ENCODE assay signal across 29 cellular contexts in the genomic region with DNA sequence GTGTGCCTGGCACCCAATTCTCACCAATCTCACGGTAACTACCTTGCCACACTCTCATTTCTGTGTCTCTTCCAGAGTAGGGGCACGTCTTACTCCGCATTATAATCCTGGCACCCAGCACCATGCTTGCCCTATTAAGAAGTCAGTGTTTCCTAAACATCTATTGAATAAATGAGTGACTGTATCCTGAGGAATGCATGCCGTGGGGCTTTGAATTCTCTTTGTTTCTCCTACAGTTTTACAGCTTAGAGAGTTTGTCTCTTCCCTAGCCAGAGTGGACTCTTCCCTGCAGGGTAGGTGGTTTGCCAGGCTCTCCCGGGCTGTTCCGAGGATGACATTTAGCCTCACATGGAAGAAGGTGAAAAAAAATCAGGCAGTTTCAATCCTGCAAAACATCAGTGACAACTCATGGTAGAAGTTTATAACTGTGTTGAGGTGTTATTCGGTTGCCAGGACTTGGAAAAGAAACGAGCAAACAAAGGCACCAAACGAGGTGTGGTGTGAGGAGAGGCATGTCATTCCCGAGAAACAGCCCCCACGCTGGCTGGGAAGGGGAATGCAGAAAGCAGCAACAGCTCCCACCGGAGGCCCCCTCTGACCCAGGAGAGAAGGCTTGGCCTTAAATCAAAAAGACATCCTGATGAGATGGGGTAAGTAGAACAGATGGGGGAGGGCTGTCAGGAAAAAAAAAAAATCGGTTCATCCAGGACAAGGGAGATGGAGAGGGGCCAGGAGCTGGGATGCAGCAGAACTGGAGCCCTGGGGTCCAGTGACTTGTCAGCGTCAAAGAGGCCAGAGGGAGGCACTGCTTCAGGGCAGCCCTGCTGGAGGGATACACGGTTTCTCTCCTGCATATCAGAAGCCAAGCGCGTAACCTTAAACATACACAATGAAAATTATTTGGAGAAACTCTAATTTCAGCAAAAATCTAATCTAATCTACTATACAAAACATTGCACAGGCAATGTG.
DNase-seq lines count a peak whose midpoint lies in the region; ATAC-seq, FAIRE-seq and TF ChIP-seq lines count a peak whose summit lies in the region.
"Had no signal": no experiment of that assay in that cellular context is flagged by ENCODE, and none has a peak within 500 bp of the region (broad histone marks: within the 10 kb centered on the region; RNA-seq: fewer than 3 reads in every experiment).

No MANE protein-coding gene starts in this region.

- FAIRE-seq in H54 (lab: Jason Lieb, UNC), result no peak
- FAIRE-seq: A204.1, kidney had no signal

- no peak for TF ChIP-seq CTCF in left ventricle myocardium inferior (IDR thresholded peaks at IDR 0.05; ENCODE audit: borderline replicate concordance)
- TF ChIP-seq CTCF in fibroblast of villous mesenchyme (IDR thresholded peaks at IDR 0.05; ENCODE audit: insufficient read depth, low read depth, low read length), result no peak
- TF ChIP-seq CTCF in nephron (IDR thresholded peaks at IDR 0.05; ENCODE audit: unreplicated experiment in 3 of 3), result no peak

- H3K4me1 Mint-ChIP-seq in nephron, result peaks cover 17% of the 10 kb centered on the region
- H3K4me1 Mint-ChIP-seq: activated CD4-positive, alpha-beta memory T cell treated with anti-CD3 and anti-CD28 coated beads, Interleukin-2, amount 10 ng/mL, durations not matched to agents 7 days and 5 days; activated naive CD4-positive, alpha-beta T cell treated with anti-CD3 and anti-CD28 coated beads, Interleukin-2, amount 50 U/mL, for 24 hours; stimulated activated naive B cell treated with anti-CD40 and anti-IgM and Interleukin-4, amounts not matched to agents 10 μg/mL and 1 μg/mL and 100 μg/mL, for 72 hours had no signal

- intact Hi-C loops in left ventricle myocardium superior (cut with micrococcal nuclease), result no loop called here
- intact Hi-C loops in left ventricle myocardium inferior (cut with micrococcal nuclease), result no loop called here

- H3K27ac Mint-ChIP-seq in nephron, result peak overlapping the region in 2 of 3 experiments; percentile 33 to 87
- H3K27ac Mint-ChIP-seq: activated CD4-positive, alpha-beta memory T cell treated with anti-CD3 and anti-CD28 coated beads, Interleukin-2, amount 10 ng/mL, durations not matched to agents 7 days and 5 days; activated naive CD4-positive, alpha-beta T cell treated with anti-CD3 and anti-CD28 coated beads, Interleukin-2, amount 50 U/mL, for 24 hours; activated T-helper 2 cell treated with anti-CD3 and anti-CD28 coated beads, Interferon-gamma antibody, Interleukin-2, Interleukin-4, amounts not matched to agents 10 μg/mL and 5 μg/mL and 100 μg/mL, durations not matched to agents 14 hours and 24 hours and 36 hours; CD4-positive, alpha-beta T cell; effector memory CD8-positive, alpha-beta T cell; stimulated activated naive B cell treated with anti-CD40 and anti-IgM and Interleukin-4, amounts not matched to agents 10 μg/mL and 1 μg/mL and 100 μg/mL, for 72 hours had no signal

- H3K4me1 ChIP-seq in left ventricle myocardium inferior, result no peaks in the 10 kb centered on the region
- H3K4me1 ChIP-seq: Peyer's patch had no signal

- peaks cover 14% of the 10 kb centered on the region for H3K27me3 Mint-ChIP-seq in nephron (ENCODE audit: low read depth)
- H3K27me3 Mint-ChIP-seq: activated CD4-positive, alpha-beta memory T cell treated with anti-CD3 and anti-CD28 coated beads, Interleukin-2, amount 10 ng/mL, durations not matched to agents 7 days and 5 days; CD4-positive, alpha-beta T cell; effector memory CD8-positive, alpha-beta T cell had no signal

- H3K9me3 Mint-ChIP-seq in nephron, result peaks cover 3% of the 10 kb centered on the region
- H3K9me3 Mint-ChIP-seq: activated CD4-positive, alpha-beta memory T cell treated with anti-CD3 and anti-CD28 coated beads, Interleukin-2, amount 10 ng/mL, durations not matched to agents 7 days and 5 days; activated naive CD4-positive, alpha-beta T cell treated with anti-CD3 and anti-CD28 coated beads, Interleukin-2, amount 50 U/mL, for 24 hours; activated T-helper 2 cell treated with anti-CD3 and anti-CD28 coated beads, Interferon-gamma antibody, Interleukin-2, Interleukin-4, amounts not matched to agents 10 μg/mL and 5 μg/mL and 100 μg/mL, durations not matched to agents 14 hours and 24 hours and 36 hours; CD4-positive, alpha-beta T cell; stimulated activated naive B cell treated with anti-CD40 and anti-IgM and Interleukin-4, amounts not matched to agents 10 μg/mL and 1 μg/mL and 100 μg/mL, for 72 hours had no signal

- no peaks in the 10 kb centered on the region for H3K36me3 Mint-ChIP-seq in nephron (ENCODE audit: low read depth)
- H3K36me3 Mint-ChIP-seq: activated naive CD4-positive, alpha-beta T cell treated with anti-CD3 and anti-CD28 coated beads, Interleukin-2, amount 50 U/mL, for 24 hours; stimulated activated naive B cell treated with anti-CD40 and anti-IgM and Interleukin-4, amounts not matched to agents 10 μg/mL and 1 μg/mL and 100 μg/mL, for 72 hours had no signal

- peak overlapping the region in 2 of 3 experiments; percentile 20 to 33 for H3K4me3 Mint-ChIP-seq in nephron
- H3K4me3 Mint-ChIP-seq: activated CD4-positive, alpha-beta memory T cell treated with anti-CD3 and anti-CD28 coated beads, Interleukin-2, amount 10 ng/mL, durations not matched to agents 7 days and 5 days; activated naive CD4-positive, alpha-beta T cell treated with anti-CD3 and anti-CD28 coated beads, Interleukin-2, amount 50 U/mL, for 24 hours; CD4-positive, alpha-beta T cell; effector memory CD8-positive, alpha-beta T cell; stimulated activated naive B cell treated with anti-CD40 and anti-IgM and Interleukin-4, amounts not matched to agents 10 μg/mL and 1 μg/mL and 100 μg/mL, for 72 hours had no signal

- H3K9me3 ChIP-seq in left ventricle myocardium inferior (replicated peaks), result no peaks in the 10 kb centered on the region
- H3K9me3 ChIP-seq: mucosa of descending colon, neutrophil, Peyer's patch had no signal

- DNase-seq in left ventricle myocardium superior (no peak), left ventricle myocardium inferior (no peak), fibroblast of villous mesenchyme (ENCODE audit: low read depth) (peak; percentile 7), H54 (ENCODE audit: insufficient read length, low spot score) (no peak)
- DNase-seq in activated CD4-positive, alpha-beta T cell treated with anti-CD3 and anti-CD28 coated beads for 48 hours, result no peak
- DNase-seq: activated CD4-positive, alpha-beta memory T cell treated with anti-CD3 and anti-CD28 coated beads, Interleukin-2, amount 10 ng/mL, durations not matched to agents 7 days and 5 days; activated CD4-positive, CD25-positive, alpha-beta regulatory T cell treated with anti-CD3 and anti-CD28 coated beads, Interleukin-2, amount 50 U/mL, for 72 hours; AML-193; amygdala; CD4-positive, alpha-beta T cell; effector memory CD8-positive, alpha-beta T cell; kidney; mucosa of descending colon; NCI-H1417; NCI-H2029 treated with DMSO at 0.1 percent for 48 hours; NCI-H526 treated with DMSO at 0.1 percent for 48 hours; Peyer's patch; stimulated activated CD4-positive, alpha-beta T cell treated with anti-CD3 and anti-CD28 coated beads, Interleukin-15, amount 100 ng/mL, for 24 hours; stimulated activated naive B cell treated with anti-CD40 and anti-IgM and Interleukin-4, amounts not matched to agents 10 μg/mL and 1 μg/mL and 100 μg/mL, for 72 hours had no signal

- H3K27me3 ChIP-seq in left ventricle myocardium inferior (ENCODE audit: low read depth), result peaks cover 3% of the 10 kb centered on the region
- H3K27me3 ChIP-seq: neutrophil, Peyer's patch had no signal

- ATAC-seq in left ventricle myocardium superior (peak; percentile 19), GM18517 (IDR thresholded peaks at IDR 0.05; ENCODE audit: unreplicated experiment) (no peak), GM21390 (IDR thresholded peaks at IDR 0.05; ENCODE audit: unreplicated experiment) (no peak)
- ATAC-seq: effector memory CD8-positive, alpha-beta T cell; HCT116; mucosa of descending colon; stimulated activated naive B cell treated with anti-CD40 and anti-IgM and Interleukin-4, amounts not matched to agents 10 μg/mL and 1 μg/mL and 100 μg/mL, for 72 hours had no signal

- no peak for TF ChIP-seq POLR2A in H54 (IDR thresholded peaks at IDR 0.05; ENCODE audit: low read depth, low read length)

- H3K4me3 ChIP-seq in left ventricle myocardium inferior (no peak overlapping the region), fibroblast of villous mesenchyme (ENCODE audit: low read depth, low read length) (no peak overlapping the region)
- H3K4me3 ChIP-seq: coronary artery, lung, mucosa of descending colon, Peyer's patch had no signal

- no peaks in the 10 kb centered on the region for H3K36me3 ChIP-seq in left ventricle myocardium inferior
- H3K36me3 ChIP-seq: neutrophil, Peyer's patch had no signal

- H3K27ac ChIP-seq in left ventricle myocardium inferior (replicated peaks), result no peak overlapping the region
- H3K27ac ChIP-seq: coronary artery, neutrophil had no signal
